Comparison of ENCODE assay signal across 26 cellular contexts in genomic region chr4:143564472-143564871, GRCh38. TPM values are rescaled to one million over a fixed set of nuclear protein-coding genes. Genes with fewer than 3 reads are reported as not detected.
A peak's percentile ranks its signal among the peaks of the same experiment; 100 is the strongest.
DNase-seq lines count a peak whose midpoint lies in the region; ATAC-seq, FAIRE-seq and TF ChIP-seq lines count a peak whose summit lies in the region.
"Had no signal": no experiment of that assay in that cellular context is flagged by ENCODE, and none has a peak within 500 bp of the region (broad histone marks: within the 10 kb centered on the region; RNA-seq: fewer than 3 reads in every experiment).

No MANE protein-coding gene starts in this region.

- peaks cover 0 to 4% of the 10 kb centered on the region in 2 donors for H3K9me3 ChIP-seq in neuronal stem cell (replicated peaks in 1 of 2; ENCODE audit: control insufficient read depth in 2 of 2, insufficient read depth in 1 of 2, low read depth in 1 of 2, low read length in 2 of 2)
- H3K9me3 ChIP-seq: A549, BE2C had no signal

- no peak overlapping the region for H3K4ac ChIP-seq in neuronal stem cell (ENCODE audit: low read length)

- H3K27ac Mint-ChIP-seq in activated CD4-positive, alpha-beta T cell treated with anti-CD3 and anti-CD28 coated beads for 36 hours, result no peak overlapping the region
- no peak overlapping the region for H3K27ac Mint-ChIP-seq in activated T-helper 17 cell treated with anti-CD3 and anti-CD28 coated beads, Interleukin-2, amount 50 U/mL, for 72 hours
- H3K27ac Mint-ChIP-seq in activated naive CD8-positive, alpha-beta T cell treated with anti-CD3 and anti-CD28 coated beads, Interleukin-2, amount 50 U/mL, for 24 hours, result no peak overlapping the region
- no peak overlapping the region for H3K27ac Mint-ChIP-seq in stimulated activated naive CD8-positive, alpha-beta T cell treated with anti-CD3 and anti-CD28 coated beads, Interleukin-15, amount 100 ng/mL, for 72 hours
- H3K27ac Mint-ChIP-seq: CD14-positive monocyte; CD4-positive, alpha-beta T cell; CD8-positive, alpha-beta memory T cell had no signal

- H3K36me3 Mint-ChIP-seq in activated CD4-positive, alpha-beta T cell treated with anti-CD3 and anti-CD28 coated beads for 36 hours (ENCODE audit: low read depth), result peaks cover 13% of the 10 kb centered on the region
- H3K36me3 Mint-ChIP-seq in activated T-helper 17 cell treated with anti-CD3 and anti-CD28 coated beads, Interleukin-2, amount 50 U/mL, for 72 hours (ENCODE audit: low read depth), result peaks cover 13% of the 10 kb centered on the region
- peaks cover 16% of the 10 kb centered on the region for H3K36me3 Mint-ChIP-seq in activated naive CD8-positive, alpha-beta T cell treated with anti-CD3 and anti-CD28 coated beads, Interleukin-2, amount 50 U/mL, for 24 hours (ENCODE audit: low read depth)
- H3K36me3 Mint-ChIP-seq: CD14-positive monocyte had no signal

- H3K14ac ChIP-seq in neuronal stem cell (ENCODE audit: low read length), result no peak overlapping the region

- no peak overlapping the region for H3K4me3 ChIP-seq in neuronal stem cell (ENCODE audit: low read length in 2 of 2)
- H3K4me3 ChIP-seq: A549; BLaER1 treated with 17β-estradiol and CSF1 and Interleukin-3, amounts not matched to agents 10 nM and 100 nM; GM12878; GM23248 had no signal

- no peak for FAIRE-seq in GM12892 (lab: Jason Lieb, UNC)
- FAIRE-seq: A549, D721Med, GM12878, H1 had no signal

- no peak overlapping the region for H3K27ac ChIP-seq in neuronal stem cell (replicated peaks; ENCODE audit: low read length)
- H3K27ac ChIP-seq: A549; BLaER1 treated with 17β-estradiol and CSF1 and Interleukin-3, amounts not matched to agents 10 nM and 100 nM; GM23248 had no signal

- no peak overlapping the region for H3K4me2 ChIP-seq in neuronal stem cell (ENCODE audit: insufficient read depth, low read length, poor library complexity, severe bottlenecking)
- H3K4me2 ChIP-seq: A549; BLaER1 treated with 17β-estradiol and CSF1 and Interleukin-3, amounts not matched to agents 10 nM and 100 nM had no signal

- ATAC-seq in activated CD4-positive, alpha-beta T cell treated with anti-CD3 and anti-CD28 coated beads for 36 hours, result peak; percentile 30
- ATAC-seq in activated T-helper 17 cell treated with anti-CD3 and anti-CD28 coated beads, Interleukin-2, amount 50 U/mL, for 72 hours (replicated peaks), result peak; percentile 55
- ATAC-seq in activated naive CD8-positive, alpha-beta T cell treated with anti-CD3 and anti-CD28 coated beads, Interleukin-2, amount 50 U/mL, for 24 hours, result peak; percentile 86
- ATAC-seq in stimulated activated naive CD8-positive, alpha-beta T cell treated with anti-CD3 and anti-CD28 coated beads, Interleukin-15, amount 100 ng/mL, for 72 hours, result peak; percentile 52
- ATAC-seq: A549, GM12878 had no signal

- H4K91ac ChIP-seq in neuronal stem cell (ENCODE audit: low read depth, low read length, poor library complexity), result no peak overlapping the region

- no peak overlapping the region for H3K23ac ChIP-seq in neuronal stem cell (ENCODE audit: low read depth, low read length, poor library complexity)

- no peak for TF ChIP-seq POLR2A in GM12892 (IDR thresholded peaks at IDR 0.05; ENCODE audit: low read depth, low read length)

- no peaks in the 10 kb centered on the region for H3K4me1 ChIP-seq in neuronal stem cell (ENCODE audit: control insufficient read depth in 2 of 2, insufficient read depth in 1 of 2, low read depth in 1 of 2, low read length in 2 of 2)
- H3K4me1 ChIP-seq: A549; BE2C; BLaER1 treated with 17β-estradiol and CSF1 and Interleukin-3, amounts not matched to agents 10 nM and 100 nM had no signal

- no peak overlapping the region for H3K18ac ChIP-seq in neuronal stem cell (ENCODE audit: low read length)

- no peak overlapping the region for H2AK5ac ChIP-seq in neuronal stem cell (ENCODE audit: low read depth, low read length)

- H2AFZ ChIP-seq in neuronal stem cell (ENCODE audit: low read length), result no peak overlapping the region
- H2AFZ ChIP-seq: GM23248 had no signal

- H3K27me3 Mint-ChIP-seq in activated CD4-positive, alpha-beta T cell treated with anti-CD3 and anti-CD28 coated beads for 36 hours, result no peaks in the 10 kb centered on the region
- H3K27me3 Mint-ChIP-seq in activated T-helper 17 cell treated with anti-CD3 and anti-CD28 coated beads, Interleukin-2, amount 50 U/mL, for 72 hours, result no peaks in the 10 kb centered on the region
- H3K27me3 Mint-ChIP-seq in activated naive CD8-positive, alpha-beta T cell treated with anti-CD3 and anti-CD28 coated beads, Interleukin-2, amount 50 U/mL, for 24 hours, result no peaks in the 10 kb centered on the region
- H3K27me3 Mint-ChIP-seq in stimulated activated naive CD8-positive, alpha-beta T cell treated with anti-CD3 and anti-CD28 coated beads, Interleukin-15, amount 100 ng/mL, for 72 hours, result no peaks in the 10 kb centered on the region
- H3K27me3 Mint-ChIP-seq: CD4-positive, alpha-beta T cell; CD8-positive, alpha-beta memory T cell had no signal

- peaks cover 15% of the 10 kb centered on the region for H3K4me1 Mint-ChIP-seq in activated CD4-positive, alpha-beta T cell treated with anti-CD3 and anti-CD28 coated beads for 36 hours
- H3K4me1 Mint-ChIP-seq in activated T-helper 17 cell treated with anti-CD3 and anti-CD28 coated beads, Interleukin-2, amount 50 U/mL, for 72 hours, result peaks cover 17% of the 10 kb centered on the region
- H3K4me1 Mint-ChIP-seq in activated naive CD8-positive, alpha-beta T cell treated with anti-CD3 and anti-CD28 coated beads, Interleukin-2, amount 50 U/mL, for 24 hours, result peaks cover 38% of the 10 kb centered on the region
- peaks cover 11% of the 10 kb centered on the region for H3K4me1 Mint-ChIP-seq in stimulated activated naive CD8-positive, alpha-beta T cell treated with anti-CD3 and anti-CD28 coated beads, Interleukin-15, amount 100 ng/mL, for 72 hours

- no peak for DNase-seq in activated CD4-positive, alpha-beta T cell treated with anti-CD3 and anti-CD28 coated beads for 36 hours
- DNase-seq in activated CD4-positive, alpha-beta T cell treated with anti-CD3 and anti-CD28 coated beads, Interleukin-2, amount 50 U/mL, for 48 hours, result no peak
- DNase-seq in activated naive CD8-positive, alpha-beta T cell treated with anti-CD3 and anti-CD28 coated beads, Interleukin-2, amount 50 U/mL, for 24 hours, result no peak
- no peak for DNase-seq in stimulated activated naive CD8-positive, alpha-beta T cell treated with anti-CD3 and anti-CD28 coated beads, Interleukin-15, amount 100 ng/mL, for 72 hours
- no peak for DNase-seq in neuronal stem cell (ENCODE audit: low spot score)
- DNase-seq in GM12892 (ENCODE audit: insufficient read length), result no peak
- DNase-seq: 8988T; ACHN; AML-193; BE2C; CD4-positive, alpha-beta T cell; CD8-positive, alpha-beta memory T cell; DMS 273 treated with DMSO at 0.1 percent for 48 hours; DMS79; EL; GDM1; GM23248; H7; HCEC 1CT had no signal

- no peak overlapping the region for H3K4me3 Mint-ChIP-seq in activated CD4-positive, alpha-beta T cell treated with anti-CD3 and anti-CD28 coated beads for 36 hours
- H3K4me3 Mint-ChIP-seq in activated T-helper 17 cell treated with anti-CD3 and anti-CD28 coated beads, Interleukin-2, amount 50 U/mL, for 72 hours, result no peak overlapping the region
- no peak overlapping the region for H3K4me3 Mint-ChIP-seq in activated naive CD8-positive, alpha-beta T cell treated with anti-CD3 and anti-CD28 coated beads, Interleukin-2, amount 50 U/mL, for 24 hours
- no peak overlapping the region for H3K4me3 Mint-ChIP-seq in stimulated activated naive CD8-positive, alpha-beta T cell treated with anti-CD3 and anti-CD28 coated beads, Interleukin-15, amount 100 ng/mL, for 72 hours
- H3K4me3 Mint-ChIP-seq: CD14-positive monocyte; CD4-positive, alpha-beta T cell; CD8-positive, alpha-beta memory T cell had no signal

- no peak overlapping the region for H4K8ac ChIP-seq in neuronal stem cell (ENCODE audit: low read depth, low read length)

- CTCF ChIA-PET in activated CD4-positive, alpha-beta T cell treated with anti-CD3 and anti-CD28 coated beads for 36 hours (lab: Charles Lee), result no interaction called here

- POLR2A ChIA-PET in activated CD4-positive, alpha-beta T cell treated with anti-CD3 and anti-CD28 coated beads for 36 hours (lab: Charles Lee), result no interaction called here

- H3K9ac ChIP-seq in neuronal stem cell (ENCODE audit: low read depth, low read length, poor library complexity), result no peak overlapping the region
- H3K9ac ChIP-seq: BLaER1 treated with 17β-estradiol and CSF1 and Interleukin-3, amounts not matched to agents 10 nM and 100 nM; GM23248 had no signal

- no peak overlapping the region for H2BK5ac ChIP-seq in neuronal stem cell (ENCODE audit: low read length)

- no peak overlapping the region for H2BK15ac ChIP-seq in neuronal stem cell (ENCODE audit: low read length)

- no CpG with 5 or more reads among the region's 2 CpGs for WGBS in neuronal stem cell (ENCODE audit: extremely low coverage in 2 of 2, insufficient read length in 2 of 2, insufficient replicate concordance in 1 of 2), 2 donors

- H3K79me1 ChIP-seq in neuronal stem cell (ENCODE audit: low read depth, low read length), result no peaks in the 10 kb centered on the region

- no peaks in the 10 kb centered on the region for H3K36me3 ChIP-seq in neuronal stem cell (replicated peaks in 1 of 2; ENCODE audit: control insufficient read depth in 2 of 2, insufficient read depth in 2 of 2, low read length in 2 of 2)
- H3K36me3 ChIP-seq: BE2C had no signal

- H3K9me3 Mint-ChIP-seq in activated CD4-positive, alpha-beta T cell treated with anti-CD3 and anti-CD28 coated beads for 36 hours (ENCODE audit: low read depth), result peaks cover 5% of the 10 kb centered on the region
- no peaks in the 10 kb centered on the region for H3K9me3 Mint-ChIP-seq in activated T-helper 17 cell treated with anti-CD3 and anti-CD28 coated beads, Interleukin-2, amount 50 U/mL, for 72 hours
- peaks cover 13% of the 10 kb centered on the region for H3K9me3 Mint-ChIP-seq in activated naive CD8-positive, alpha-beta T cell treated with anti-CD3 and anti-CD28 coated beads, Interleukin-2, amount 50 U/mL, for 24 hours
- peaks cover 0 to 4% of the 10 kb centered on the region in 2 donors for H3K9me3 Mint-ChIP-seq in stimulated activated naive CD8-positive, alpha-beta T cell treated with anti-CD3 and anti-CD28 coated beads, Interleukin-15, amount 100 ng/mL, for 72 hours
- H3K9me3 Mint-ChIP-seq: CD4-positive, alpha-beta T cell had no signal

- no peaks in the 10 kb centered on the region for H3K27me3 ChIP-seq in neuronal stem cell (ENCODE audit: control insufficient read depth in 3 of 3, insufficient read depth in 3 of 3, low read depth in 1 of 3, low read length in 3 of 3)
- H3K27me3 ChIP-seq: BE2C; BLaER1 treated with 17β-estradiol and CSF1 and Interleukin-3, amounts not matched to agents 10 nM and 100 nM had no signal

- H2BK12ac ChIP-seq in neuronal stem cell (ENCODE audit: low read length), result no peak overlapping the region

- no peak overlapping the region for H2BK120ac ChIP-seq in neuronal stem cell (ENCODE audit: low read depth, low read length)

- intact Hi-C loops in activated CD4-positive, alpha-beta T cell treated with anti-CD3 and anti-CD28 coated beads for 36 hours (cut with DNase I, micrococcal nuclease), result no loop called here

RNA-seq across cellular contexts. Expression of gene SMARCA5, which starts 51.0 kb away (rescaled TPM):
- 10 to 100 TPM; 66.6 to 69.8 TPM for total RNA-seq in activated CD4-positive, alpha-beta T cell treated with anti-CD3 and anti-CD28 coated beads for 36 hours
- total RNA-seq in activated T-helper 17 cell treated with anti-CD3 and anti-CD28 coated beads, Interleukin-2, amount 50 U/mL, for 72 hours, result 10 to 100 TPM; 45.4 to 55.1 TPM
- polyA plus RNA-seq in neuronal stem cell (2013, experiment 1 of 2), result 71.7 TPM
- polyA plus RNA-seq in neuronal stem cell (2013, experiment 2 of 2), result 72.7 TPM
- polyA plus RNA-seq in GM12892 (2012; ENCODE audit: missing spikeins), result 40.8 TPM

Comparison
In these comparisons a context has a peak if more than half of its experiments do, and no peak if none do; other contexts are left out.
1. ATAC-seq: peak in every context shown above with its lines; median percentile 86 in activated naive CD8-positive, alpha-beta T cell treated with anti-CD3 and anti-CD28 coated beads, Interleukin-2, amount 50 U/mL, for 24 hours; 55 in activated T-helper 17 cell treated with anti-CD3 and anti-CD28 coated beads, Interleukin-2, amount 50 U/mL, for 72 hours; 52 in stimulated activated naive CD8-positive, alpha-beta T cell treated with anti-CD3 and anti-CD28 coated beads, Interleukin-15, amount 100 ng/mL, for 72 hours; 30 in activated CD4-positive, alpha-beta T cell treated with anti-CD3 and anti-CD28 coated beads for 36 hours.